ENCODE assay signal across 8 cellular contexts in the genomic region with DNA sequence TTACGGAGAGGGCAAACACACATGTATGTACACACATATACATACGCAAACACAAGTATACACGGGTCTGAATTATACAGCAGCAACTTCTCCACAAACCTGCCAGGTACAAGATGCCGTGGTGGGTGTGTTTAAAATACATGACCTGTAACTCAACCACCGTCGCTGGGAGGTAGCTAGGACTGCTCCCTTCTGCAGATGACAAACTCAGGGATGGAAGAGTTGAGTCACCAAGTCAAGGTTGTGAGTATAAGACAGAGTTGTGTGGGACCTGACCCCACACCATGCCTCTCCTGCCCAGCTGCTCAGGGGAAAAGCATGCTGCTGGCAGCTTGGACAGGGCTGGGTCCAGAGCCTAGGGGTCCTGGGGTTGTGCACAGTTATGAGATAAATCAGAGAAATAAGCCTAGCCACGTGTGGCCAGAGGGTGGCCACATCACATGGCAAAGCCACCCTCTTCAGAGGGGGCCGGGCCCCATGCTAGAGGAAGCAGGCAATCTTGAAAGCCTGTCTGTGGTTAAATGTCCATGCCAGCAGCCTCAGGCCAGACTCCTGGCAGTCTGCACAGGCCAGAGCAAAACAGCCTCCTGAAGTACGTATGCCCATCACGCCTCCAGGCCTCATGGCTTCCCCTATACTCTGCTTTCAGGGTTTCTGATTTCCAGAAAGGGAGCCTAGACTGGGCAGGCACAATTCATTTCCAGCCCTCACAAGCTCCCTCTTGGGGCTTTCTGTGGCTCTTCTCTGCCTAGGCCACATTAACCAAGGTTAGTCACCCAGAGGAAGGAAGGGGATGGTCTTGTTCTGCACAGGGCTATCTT.
DNase-seq lines count a peak whose midpoint lies in the region; ATAC-seq and TF ChIP-seq lines count a peak whose summit lies in the region.

No MANE protein-coding gene starts in this region.

- H3K27me3 ChIP-seq in endodermal cell (ENCODE audit: control insufficient read depth, insufficient read depth, low read length, poor library complexity, severe bottlenecking) = no peaks in the 10 kb centered on the region

- H3K36me3 ChIP-seq in endodermal cell (ENCODE audit: control insufficient read depth, insufficient read depth, low read length) = no peaks in the 10 kb centered on the region

- peak; percentile 70 for DNase-seq in GM13976 (ENCODE audit: low spot score)
- peak; percentile 71 for DNase-seq in HFFc6
- DNase-seq in T-cell = peak in 1 of 34 experiments; percentile 7
- DNase-seq in endodermal cell = no peak
- DNase-seq in stimulated activated CD4-positive, alpha-beta T cell treated with anti-CD3 and anti-CD28 coated beads, TNF-alpha, amount 100 ng/mL, for 24 hours (ENCODE audit: low read depth in 3 of 3) = peak in 2 of 3 experiments; percentile 22 to 40
- no peak for DNase-seq in DMS53 (lab: John Stamatoyannopoulos, UW)
- DNase-seq in hepatic stellate cell (ENCODE audit: low spot score) = no peak

- WGBS in endodermal cell (ENCODE audit: insufficient coverage in 1 of 2, insufficient read length in 1 of 2), 2 experiments = 88 to 95% methylated on average over 3 to 10 of the region's 10 CpGs

- H3K27ac Mint-ChIP-seq in HFFc6 = peak overlapping the region; percentile 89
- H3K27ac Mint-ChIP-seq in T-cell = peak overlapping the region; percentile 44 to 80
- no peak overlapping the region for H3K27ac Mint-ChIP-seq in endodermal cell

- H3K4me1 ChIP-seq in endodermal cell (ENCODE audit: control insufficient read depth, insufficient read depth, low read length) = peaks cover 4% of the 10 kb centered on the region

- POLR2A ChIA-PET in T-cell (lab: Charles Lee) = interaction anchor here (0.5 to 0.7 kb wide), 2 partner anchors 117 to 847 kb away, joined by 3 to 12 read pairs; no protein-coding TSS in a partner anchor

- H3K4me3 Mint-ChIP-seq in HFFc6 (peak overlapping the region; percentile 49; the same call in 1 of the 2 replicates), T-cell (no peak overlapping the region), endodermal cell (no peak overlapping the region)

- ATAC-seq in T-cell (replicated peaks in 1 of 4) = peak; percentile 65 to 80 (median 69)
- no peak for ATAC-seq in GM18517 (IDR thresholded peaks at IDR 0.05; ENCODE audit: unreplicated experiment)

- H3K9me3 ChIP-seq in endodermal cell (ENCODE audit: control insufficient read depth, low read length) = no peaks in the 10 kb centered on the region

- in situ Hi-C loops in GM13976 (cut with MboI; ENCODE audit: low sequenced_read_pairs, unreplicated experiment) = no loop called here

- H3K36me3 Mint-ChIP-seq in HFFc6 (ENCODE audit: low read depth) (no peaks in the 10 kb centered on the region), T-cell (peaks cover 5% of the 10 kb centered on the region), endodermal cell (ENCODE audit: low read depth) (no peaks in the 10 kb centered on the region)

- H3K4me1 Mint-ChIP-seq in HFFc6 (ENCODE audit: low read depth) (peaks cover 59% of the 10 kb centered on the region), T-cell (peaks cover 56 to 67% (median 61%) of the 10 kb centered on the region in 3 donors), endodermal cell (peaks cover 2% of the 10 kb centered on the region)

- no peak overlapping the region for H3K27ac ChIP-seq in endodermal cell (ENCODE audit: low read depth, low read length)

- H3K27me3 Mint-ChIP-seq in HFFc6 (ENCODE audit: insufficient read depth) (peaks cover 1% of the 10 kb centered on the region), T-cell (no peaks in the 10 kb centered on the region), endodermal cell (ENCODE audit: insufficient read depth) (no peaks in the 10 kb centered on the region)

- no peak overlapping the region for H3K4me3 ChIP-seq in endodermal cell (ENCODE audit: low read length)

- CTCF ChIA-PET in T-cell (lab: Charles Lee) = no interaction called here

- TF ChIP-seq CTCF in GM13976 (IDR thresholded peaks at IDR 0.05; ENCODE audit: borderline replicate concordance, control extremely low read depth, extremely low read depth, insufficient read depth, missing control alignments) (no peak), HFFc6 (IDR thresholded peaks at IDR 0.05) (no peak), endodermal cell (conservative IDR thresholded peaks at IDR 0.05) (peak; percentile 18)

- H3K9me3 Mint-ChIP-seq in HFFc6 = no peaks in the 10 kb centered on the region
- no peaks in the 10 kb centered on the region for H3K9me3 Mint-ChIP-seq in T-cell
- H3K9me3 Mint-ChIP-seq in endodermal cell = no peaks in the 10 kb centered on the region

- no peak overlapping the region for H3K9ac ChIP-seq in endodermal cell (ENCODE audit: extremely low read depth, low read length, poor library complexity, severe bottlenecking)

Comparison
In these comparisons a context has a peak if more than half of its experiments do, and no peak if none do; other contexts are left out.
1. DNase-seq: peak in GM13976 (single experiment), HFFc6 (single experiment) and stimulated activated CD4-positive, alpha-beta T cell treated with anti-CD3 and anti-CD28 coated beads, TNF-alpha, amount 100 ng/mL, for 24 hours (2 of 3); none in endodermal cell (single experiment), DMS53 (single experiment) and hepatic stellate cell (single experiment).